1 cellular context compared by ENCODE assay signal in the genomic region with DNA sequence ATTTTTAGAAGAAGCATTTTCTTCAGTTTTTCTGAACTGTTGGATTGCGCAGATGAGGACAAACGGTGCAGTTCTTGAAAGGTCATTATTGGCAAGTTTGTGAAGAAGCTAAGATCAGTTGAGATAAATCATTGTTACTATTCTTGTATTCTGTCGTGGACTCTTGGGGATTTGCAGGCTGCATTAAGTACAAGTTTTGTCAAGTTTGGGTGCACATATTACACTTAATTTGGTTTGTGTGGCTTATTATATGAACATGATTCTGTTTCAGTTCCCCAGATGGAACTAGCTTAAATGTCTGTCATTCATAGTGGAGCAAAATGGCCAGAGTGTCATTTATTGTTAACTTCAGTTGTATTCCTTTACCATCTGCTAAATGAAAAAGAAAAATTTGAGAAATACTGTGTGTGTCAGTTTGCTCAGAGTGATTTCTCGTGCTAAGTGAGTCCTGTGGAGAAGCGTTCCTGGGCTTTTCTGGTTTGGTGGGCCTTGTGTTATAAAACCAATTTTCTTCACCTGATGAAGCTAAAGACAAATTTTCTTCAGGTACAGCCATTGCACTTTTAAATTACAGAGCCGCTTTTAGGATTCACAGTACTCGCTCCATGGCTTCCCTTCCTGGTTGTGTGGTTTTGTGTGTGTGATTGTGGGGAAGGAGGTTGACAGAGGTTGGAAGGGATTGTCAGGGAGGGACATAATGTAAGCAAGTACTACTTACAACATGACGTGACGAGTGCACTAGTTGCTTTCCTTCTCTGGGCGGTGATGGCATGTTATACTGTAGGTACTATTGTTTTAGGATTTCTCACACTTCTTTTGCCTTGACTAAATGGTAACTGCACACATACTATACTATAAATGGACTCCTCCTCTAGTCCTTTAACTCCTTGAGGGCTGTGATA.
TF ChIP-seq lines count a peak whose summit lies in the region.

No MANE protein-coding gene starts in this region.

TF ChIP-seq in GM12878, 131 proteins besides CTCF, POLR2A, EP300 and RAD21 (continues in another document):
- no peak for TF ChIP-seq USF1 (IDR thresholded peaks at IDR 0.05; ENCODE audit: borderline replicate concordance, extremely low read length, insufficient read depth, low read depth, low read length)
- TF ChIP-seq YBX1 (IDR thresholded peaks at IDR 0.05): no peak
- no peak; the same call in 1 of the 2 replicates for TF ChIP-seq RCOR1 (conservative IDR thresholded peaks at IDR 0.05; ENCODE audit: low read depth, low read length)
- TF ChIP-seq, protein P1, sequence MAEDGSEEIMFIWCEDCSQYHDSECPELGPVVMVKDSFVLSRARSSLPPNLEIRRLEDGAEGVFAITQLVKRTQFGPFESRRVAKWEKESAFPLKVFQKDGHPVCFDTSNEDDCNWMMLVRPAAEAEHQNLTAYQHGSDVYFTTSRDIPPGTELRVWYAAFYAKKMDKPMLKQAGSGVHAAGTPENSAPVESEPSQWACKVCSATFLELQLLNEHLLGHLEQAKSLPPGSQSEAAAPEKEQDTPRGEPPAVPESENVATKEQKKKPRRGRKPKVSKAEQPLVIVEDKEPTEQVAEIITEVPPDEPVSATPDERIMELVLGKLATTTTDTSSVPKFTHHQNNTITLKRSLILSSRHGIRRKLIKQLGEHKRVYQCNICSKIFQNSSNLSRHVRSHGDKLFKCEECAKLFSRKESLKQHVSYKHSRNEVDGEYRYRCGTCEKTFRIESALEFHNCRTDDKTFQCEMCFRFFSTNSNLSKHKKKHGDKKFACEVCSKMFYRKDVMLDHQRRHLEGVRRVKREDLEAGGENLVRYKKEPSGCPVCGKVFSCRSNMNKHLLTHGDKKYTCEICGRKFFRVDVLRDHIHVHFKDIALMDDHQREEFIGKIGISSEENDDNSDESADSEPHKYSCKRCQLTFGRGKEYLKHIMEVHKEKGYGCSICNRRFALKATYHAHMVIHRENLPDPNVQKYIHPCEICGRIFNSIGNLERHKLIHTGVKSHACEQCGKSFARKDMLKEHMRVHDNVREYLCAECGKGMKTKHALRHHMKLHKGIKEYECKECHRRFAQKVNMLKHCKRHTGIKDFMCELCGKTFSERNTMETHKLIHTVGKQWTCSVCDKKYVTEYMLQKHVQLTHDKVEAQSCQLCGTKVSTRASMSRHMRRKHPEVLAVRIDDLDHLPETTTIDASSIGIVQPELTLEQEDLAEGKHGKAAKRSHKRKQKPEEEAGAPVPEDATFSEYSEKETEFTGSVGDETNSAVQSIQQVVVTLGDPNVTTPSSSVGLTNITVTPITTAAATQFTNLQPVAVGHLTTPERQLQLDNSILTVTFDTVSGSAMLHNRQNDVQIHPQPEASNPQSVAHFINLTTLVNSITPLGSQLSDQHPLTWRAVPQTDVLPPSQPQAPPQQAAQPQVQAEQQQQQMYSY (CRISPR knock-in tag; IDR thresholded peaks at IDR 0.05): no peak
- no peak for TF ChIP-seq ZZZ3 (IDR thresholded peaks at IDR 0.05; ENCODE audit: control insufficient read depth, insufficient read length, low read depth)
- no peak for TF ChIP-seq HDAC6 (IDR thresholded peaks at IDR 0.05; ENCODE audit: unreplicated experiment)
- TF ChIP-seq, protein P2, sequence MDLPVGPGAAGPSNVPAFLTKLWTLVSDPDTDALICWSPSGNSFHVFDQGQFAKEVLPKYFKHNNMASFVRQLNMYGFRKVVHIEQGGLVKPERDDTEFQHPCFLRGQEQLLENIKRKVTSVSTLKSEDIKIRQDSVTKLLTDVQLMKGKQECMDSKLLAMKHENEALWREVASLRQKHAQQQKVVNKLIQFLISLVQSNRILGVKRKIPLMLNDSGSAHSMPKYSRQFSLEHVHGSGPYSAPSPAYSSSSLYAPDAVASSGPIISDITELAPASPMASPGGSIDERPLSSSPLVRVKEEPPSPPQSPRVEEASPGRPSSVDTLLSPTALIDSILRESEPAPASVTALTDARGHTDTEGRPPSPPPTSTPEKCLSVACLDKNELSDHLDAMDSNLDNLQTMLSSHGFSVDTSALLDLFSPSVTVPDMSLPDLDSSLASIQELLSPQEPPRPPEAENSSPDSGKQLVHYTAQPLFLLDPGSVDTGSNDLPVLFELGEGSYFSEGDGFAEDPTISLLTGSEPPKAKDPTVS (IDR thresholded peaks at IDR 0.05; ENCODE audit: low read depth, low read length): no peak
- no peak for TF ChIP-seq KDM1A (IDR thresholded peaks at IDR 0.05; ENCODE audit: borderline replicate concordance)
- no peak for TF ChIP-seq SP1 (IDR thresholded peaks at IDR 0.05; ENCODE audit: low read depth, low read length)
- no peak for TF ChIP-seq ZNF687 (IDR thresholded peaks at IDR 0.05)
- no peak for TF ChIP-seq RBBP5 (conservative IDR thresholded peaks at IDR 0.05)
- peak; percentile 60; the same call in 1 of the 2 replicates for TF ChIP-seq CREM (IDR thresholded peaks at IDR 0.05; ENCODE audit: low read depth)
- no peak for TF ChIP-seq TAF1 (IDR thresholded peaks at IDR 0.05; ENCODE audit: borderline replicate concordance, low read depth, low read length)
- no peak for TF ChIP-seq RB1 (IDR thresholded peaks at IDR 0.05; ENCODE audit: borderline replicate concordance)
- no peak for TF ChIP-seq RELA (IDR thresholded peaks at IDR 0.05; ENCODE audit: borderline replicate concordance, partially characterized antibody)
- TF ChIP-seq CBX3 (IDR thresholded peaks at IDR 0.05; ENCODE audit: borderline replicate concordance, low read depth): no peak
- TF ChIP-seq PML (IDR thresholded peaks at IDR 0.05; ENCODE audit: low read length): no peak
- no peak for TF ChIP-seq SUZ12 (IDR thresholded peaks at IDR 0.05; ENCODE audit: unreplicated experiment)
- no peak for TF ChIP-seq SMAD1 (IDR thresholded peaks at IDR 0.05; ENCODE audit: low read depth, partially characterized antibody)
- no peak for TF ChIP-seq ZSCAN29 (IDR thresholded peaks at IDR 0.05)
- peak; percentile 83 for TF ChIP-seq MEF2A (IDR thresholded peaks at IDR 0.05; ENCODE audit: insufficient read depth, low read depth, low read length)
- peak; percentile 52; the same call in 1 of the 2 replicates for TF ChIP-seq ATF2 (IDR thresholded peaks at IDR 0.05; ENCODE audit: low read length)
- TF ChIP-seq TCF7 (IDR thresholded peaks at IDR 0.05; ENCODE audit: borderline replicate concordance): peak; percentile 36; the same call in 1 of the 2 replicates
- TF ChIP-seq ZNF622 (IDR thresholded peaks at IDR 0.05): no peak
- TF ChIP-seq SMC3 (IDR thresholded peaks at IDR 0.05; ENCODE audit: borderline replicate concordance, low read length): no peak
- TF ChIP-seq STAT3 (IDR thresholded peaks at IDR 0.05; ENCODE audit: low read depth, low read length): 0 out of 2 replicates have a peak, but pooled peaks have one; percentile 49
- no peak for TF ChIP-seq BCLAF1 (IDR thresholded peaks at IDR 0.05)
- no peak for TF ChIP-seq ETV6 (conservative IDR thresholded peaks at IDR 0.05 in 1 of 2, IDR thresholded peaks at IDR 0.05 in 1 of 2; ENCODE audit: borderline replicate concordance in 1 of 2, low read depth in 1 of 2)
- TF ChIP-seq SPI1 (IDR thresholded peaks at IDR 0.05; ENCODE audit: borderline replicate concordance, insufficient read depth, low read depth, low read length): peak; percentile 90
- TF ChIP-seq MYC (IDR thresholded peaks at IDR 0.05; ENCODE audit: insufficient read depth, insufficient read length, insufficient replicate concordance, low read length, severe bottlenecking): no peak
- TF ChIP-seq WRNIP1 (IDR thresholded peaks at IDR 0.05; ENCODE audit: borderline replicate concordance, low read depth, low read length): no peak
- no peak for TF ChIP-seq IRF5 (IDR thresholded peaks at IDR 0.05; ENCODE audit: borderline replicate concordance)
- TF ChIP-seq ATF3 (IDR thresholded peaks at IDR 0.05; ENCODE audit: borderline replicate concordance, extremely low read depth, low read depth, low read length): no peak
- TF ChIP-seq BMI1 (IDR thresholded peaks at IDR 0.05; ENCODE audit: borderline replicate concordance): peak; percentile 56; the same call in 1 of the 2 replicates
- TF ChIP-seq SREBF2 (IDR thresholded peaks at IDR 0.05; ENCODE audit: low read length): no peak
- TF ChIP-seq NR2C2 (IDR thresholded peaks at IDR 0.05; ENCODE audit: borderline replicate concordance, control insufficient read depth, insufficient read length, low read depth): no peak
- no peak for TF ChIP-seq MTA3 (IDR thresholded peaks at IDR 0.05; ENCODE audit: borderline replicate concordance, low read length)
- TF ChIP-seq LARP7 (IDR thresholded peaks at IDR 0.05): no peak
- peak; percentile 56 for TF ChIP-seq NR2F1 (conservative IDR thresholded peaks at IDR 0.05)
- TF ChIP-seq ZNF217 (IDR thresholded peaks at IDR 0.05): peak; percentile 90
- TF ChIP-seq MYB (IDR thresholded peaks at IDR 0.05; ENCODE audit: borderline replicate concordance, low read depth, low read length): no peak
- no peak for TF ChIP-seq EED (IDR thresholded peaks at IDR 0.05; ENCODE audit: low read depth)
- peak; percentile 74 for TF ChIP-seq NFIC (IDR thresholded peaks at IDR 0.05; ENCODE audit: low read depth, low read length)
- peak; percentile 32; the same call in 1 of the 2 replicates for TF ChIP-seq CHD2 (IDR thresholded peaks at IDR 0.05; ENCODE audit: borderline replicate concordance, low read depth, low read length)
